Comparison of ENCODE assay signal across 1 cellular context in genomic region chr19:48247212-48247611, GRCh38.
TF ChIP-seq lines count a peak whose summit lies in the region.

No MANE protein-coding gene starts in this region.

TF ChIP-seq in endothelial cell of umbilical vein, 7 proteins besides CTCF, POLR2A, EP300 and RAD21:
- no peak for TF ChIP-seq MAX (IDR thresholded peaks at IDR 0.05; ENCODE audit: insufficient read depth, insufficient read length)
- TF ChIP-seq MYC (IDR thresholded peaks at IDR 0.05; ENCODE audit: low read depth, low read length) = no peak
- no peak for TF ChIP-seq EZH2 (IDR thresholded peaks at IDR 0.05; ENCODE audit: borderline replicate concordance, low read depth, low read length, severe bottlenecking)
- no peak for TF ChIP-seq POLR2AphosphoS5 (IDR thresholded peaks at IDR 0.05; ENCODE audit: insufficient read depth, low read depth, low read length)
- TF ChIP-seq JUN (IDR thresholded peaks at IDR 0.05; ENCODE audit: borderline replicate concordance, insufficient read depth, insufficient read length, low read depth) = no peak
- TF ChIP-seq FOS (IDR thresholded peaks at IDR 0.05; ENCODE audit: borderline replicate concordance, insufficient read depth, low read length) = no peak
- no peak for TF ChIP-seq GATA2 (IDR thresholded peaks at IDR 0.05; ENCODE audit: insufficient read depth, insufficient read length, low read depth, low read length)
